Comparison of ENCODE assay signal across 8 cellular contexts in the genomic region with DNA sequence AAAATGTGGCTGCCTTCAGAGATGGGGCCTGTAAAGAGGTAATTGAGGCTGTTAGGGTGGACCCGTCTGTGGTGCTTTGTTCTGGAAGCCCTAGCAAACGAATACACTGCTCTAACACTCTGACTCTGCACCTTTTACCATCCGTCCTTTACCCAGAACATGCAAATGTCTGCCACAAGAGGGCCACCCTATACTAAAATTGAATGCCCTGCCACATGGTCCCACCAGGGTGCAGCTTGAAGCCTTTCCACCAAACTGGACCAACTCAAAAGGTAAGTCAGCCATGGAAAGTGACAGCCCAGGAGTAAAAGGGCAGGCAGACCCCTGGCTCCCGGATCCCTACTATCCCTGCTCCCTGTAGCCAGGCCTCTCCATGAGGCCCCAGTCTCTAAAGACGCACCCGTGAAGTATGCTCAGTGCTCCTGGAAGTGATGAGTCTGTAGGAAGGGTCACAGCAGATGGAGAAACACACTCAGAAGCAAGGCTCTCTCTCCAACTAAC. TPM values are rescaled to one million over a fixed set of nuclear protein-coding genes. Genes with fewer than 3 reads are reported as not detected.
DNase-seq lines count a peak whose midpoint lies in the region; ATAC-seq and TF ChIP-seq lines count a peak whose summit lies in the region.

No MANE protein-coding gene starts in this region.

- intact Hi-C loops in ascending aorta (cut with DNase I) = loop anchor here (1.0 kb wide), 2 partner anchors 35 to 80 kb away; no protein-coding TSS in a partner anchor

- peak overlapping the region; percentile 7 to 49 for H3K27ac ChIP-seq in ascending aorta

- no peaks in the 10 kb centered on the region for H3K36me3 ChIP-seq in ascending aorta

- no peak overlapping the region for H3K4me3 ChIP-seq in ascending aorta

- peaks cover 5 to 21% of the 10 kb centered on the region in 2 donors for H3K4me1 ChIP-seq in ascending aorta

- peaks cover 14% of the 10 kb centered on the region for H3K4me1 Mint-ChIP-seq in T-helper 17 cell

- ATAC-seq in HG02852 (IDR thresholded peaks at IDR 0.05; ENCODE audit: unreplicated experiment) (peak; percentile 78), T-helper 17 cell (peak; percentile 99)

- no peaks in the 10 kb centered on the region for H3K27me3 ChIP-seq in ascending aorta

- H3K27ac Mint-ChIP-seq in T-helper 17 cell = peak overlapping the region; percentile 32

- H3K9me3 ChIP-seq in T-helper 17 cell (ENCODE audit: control insufficient read depth, low read length, poor library complexity, severe bottlenecking) (no peaks in the 10 kb centered on the region), ascending aorta (no peaks in the 10 kb centered on the region)

- DNase-seq in activated CD4-positive, CD25-positive, alpha-beta regulatory T cell (lab: John Stamatoyannopoulos, UW) = peak in 3 of 4 experiments; percentile 12 to 29 (median 14)
- DNase-seq in activated CD4-positive, CD25-positive, alpha-beta regulatory T cell treated with anti-CD3 and anti-CD28 coated beads, Interleukin-2, amount 50 U/mL, for 72 hours = no peak
- DNase-seq in NCI-H146 treated with DMSO at 0.1 percent for 48 hours (lab: John Stamatoyannopoulos, UW; ENCODE audit: unreplicated experiment) (peak; percentile 65), T-helper 17 cell (peak; percentile 29 to 50 (median 29)), ascending aorta (ENCODE audit: low spot score in 2 of 2) (peak in 1 of 2 donors; percentile 89), hippocampal formation (lab: John Stamatoyannopoulos, UW) (peak; percentile 54 to 63)
- DNase-seq in stimulated activated CD4-positive, alpha-beta T cell treated with anti-CD3 and anti-CD28 coated beads, Interleukin-12 subunit alpha, Interleukin-12 subunit beta, amount 100 ng/mL, for 24 hours (ENCODE audit: low read depth in 2 of 2) = peak; percentile 20 to 49

- peaks cover 35% of the 10 kb centered on the region for H3K27me3 Mint-ChIP-seq in T-helper 17 cell

- no peak overlapping the region for H3K4me3 Mint-ChIP-seq in T-helper 17 cell

- H3K36me3 Mint-ChIP-seq in T-helper 17 cell (ENCODE audit: low read depth) = no peaks in the 10 kb centered on the region

- TF ChIP-seq CTCF in ascending aorta (IDR thresholded peaks at IDR 0.05) = peak; percentile 82 to 95 (median 92)

RNA-seq across cellular contexts. Expression of a gene that starts 5.8 kb away (rescaled TPM):
- total RNA-seq in T-helper 17 cell (1 to 10 TPM in 1 of 2 donors, under 1 TPM in 1; 0.21 to 1.0 TPM), ascending aorta (not detected)

RNA-seq across cellular contexts. Expression of a gene that starts 32.9 kb away (rescaled TPM):
- 10 to 100 TPM; 41.4 to 46.5 TPM for total RNA-seq in T-helper 17 cell
- total RNA-seq in ascending aorta = 452 TPM
